In the genomic region with DNA sequence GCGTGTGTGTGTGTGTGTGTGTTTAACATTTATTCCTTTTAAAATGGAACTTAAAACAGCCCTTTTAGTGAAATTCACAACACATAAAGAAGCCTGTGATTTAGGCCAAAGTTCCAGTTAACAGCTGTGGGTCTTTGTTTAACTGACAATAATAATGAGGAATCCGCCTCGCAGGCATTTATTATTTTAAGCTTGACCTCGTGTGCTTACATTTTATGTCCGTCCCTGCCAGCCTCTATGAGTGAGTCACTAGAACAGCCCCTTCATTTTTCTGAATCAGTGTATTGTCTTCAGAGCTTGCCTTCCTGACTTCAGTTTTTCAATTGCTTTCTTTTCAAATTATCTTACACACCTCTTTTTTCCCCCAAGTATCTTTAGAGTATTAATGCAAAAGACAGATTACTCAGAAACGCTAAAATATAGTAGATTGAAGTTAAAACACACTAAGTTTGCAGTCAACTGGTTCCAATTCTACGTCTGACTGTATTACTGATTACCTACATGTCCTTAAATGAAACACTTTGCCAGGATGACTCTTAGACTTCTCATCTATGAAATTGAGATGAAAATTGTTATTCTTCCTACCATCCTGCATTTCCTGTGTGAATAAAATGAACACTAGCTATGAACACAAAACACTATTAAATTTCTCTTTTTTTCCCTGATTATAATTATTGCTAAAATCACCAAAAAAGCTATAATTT, we compare ENCODE assay signal across 10 cellular contexts.
DNase-seq lines count a peak whose midpoint lies in the region; ATAC-seq and TF ChIP-seq lines count a peak whose summit lies in the region.
"Had no signal": no experiment of that assay in that cellular context is flagged by ENCODE, and none has a peak within 500 bp of the region (broad histone marks: within the 10 kb centered on the region; RNA-seq: fewer than 3 reads in every experiment).

No MANE protein-coding gene starts in this region.

- no peaks in the 10 kb centered on the region for H3K27me3 Mint-ChIP-seq in mesothelial cell of epicardium (ENCODE audit: low read depth)
- H3K27me3 Mint-ChIP-seq in activated CD4-positive, alpha-beta memory T cell treated with anti-CD3 and anti-CD28 coated beads for 36 hours, result peaks cover 7% of the 10 kb centered on the region

- DNase-seq in COR-L47 (lab: John Stamatoyannopoulos, UW) (peak; percentile 33), epidermal melanocyte (ENCODE audit: insufficient read length, low spot score) (peak; percentile 46), mesothelial cell of epicardium (ENCODE audit: low spot score in 2 of 2, unreplicated experiment in 2 of 2) (no peak), cerebellum (ENCODE audit: low spot score) (no peak), middle frontal gyrus (ENCODE audit: extremely low spot score, low spot score) (no peak)
- no peak for DNase-seq in activated CD4-positive, alpha-beta memory T cell treated with anti-CD3 and anti-CD28 coated beads for 36 hours
- DNase-seq: cortex of kidney, NCI-H345 had no signal

- intact Hi-C loops in activated CD4-positive, alpha-beta memory T cell treated with anti-CD3 and anti-CD28 coated beads for 36 hours (cut with micrococcal nuclease), result no loop called here

- POLR2A ChIA-PET in activated CD4-positive, alpha-beta memory T cell treated with anti-CD3 and anti-CD28 coated beads for 36 hours (lab: Charles Lee), result no interaction called here

- ATAC-seq in GM21423 (IDR thresholded peaks at IDR 0.05; ENCODE audit: unreplicated experiment), result no peak

- TF ChIP-seq CTCF in mesothelial cell of epicardium (IDR thresholded peaks at IDR 0.05; ENCODE audit: unreplicated experiment), result no peak

- H3K4me1 Mint-ChIP-seq in mesothelial cell of epicardium, result peaks cover 7% of the 10 kb centered on the region
- no peaks in the 10 kb centered on the region for H3K4me1 Mint-ChIP-seq in activated CD4-positive, alpha-beta memory T cell treated with anti-CD3 and anti-CD28 coated beads for 36 hours (ENCODE audit: low read depth)

- CTCF ChIA-PET in activated CD4-positive, alpha-beta memory T cell treated with anti-CD3 and anti-CD28 coated beads for 36 hours (lab: Charles Lee), result no interaction called here

- peaks cover 20% of the 10 kb centered on the region for H3K9me3 Mint-ChIP-seq in mesothelial cell of epicardium
- H3K9me3 Mint-ChIP-seq in activated CD4-positive, alpha-beta memory T cell treated with anti-CD3 and anti-CD28 coated beads for 36 hours, result peaks cover 4% of the 10 kb centered on the region

- H3K27ac Mint-ChIP-seq in mesothelial cell of epicardium, result peak overlapping the region; percentile 10
- no peak overlapping the region for H3K27ac Mint-ChIP-seq in activated CD4-positive, alpha-beta memory T cell treated with anti-CD3 and anti-CD28 coated beads for 36 hours

- H3K4me3 Mint-ChIP-seq in mesothelial cell of epicardium, result no peak overlapping the region
- H3K4me3 Mint-ChIP-seq in activated CD4-positive, alpha-beta memory T cell treated with anti-CD3 and anti-CD28 coated beads for 36 hours, result no peak overlapping the region

- peaks cover 8% of the 10 kb centered on the region for H3K36me3 Mint-ChIP-seq in mesothelial cell of epicardium
- no peaks in the 10 kb centered on the region for H3K36me3 Mint-ChIP-seq in activated CD4-positive, alpha-beta memory T cell treated with anti-CD3 and anti-CD28 coated beads for 36 hours

TF ChIP-seq in PFSK-1, 5 proteins besides CTCF, POLR2A, EP300 and RAD21:
- peak; percentile 16; the same call in 1 of the 2 replicates for TF ChIP-seq TAF1 (IDR thresholded peaks at IDR 0.05; ENCODE audit: borderline replicate concordance, insufficient read depth, low read length)
- no peak for TF ChIP-seq POLR2AphosphoS5 (IDR thresholded peaks at IDR 0.05; ENCODE audit: low read depth, low read length)
- no peak for TF ChIP-seq SIN3A (IDR thresholded peaks at IDR 0.05; ENCODE audit: borderline replicate concordance, insufficient read depth, low read length)
- TF ChIP-seq, protein P1, sequence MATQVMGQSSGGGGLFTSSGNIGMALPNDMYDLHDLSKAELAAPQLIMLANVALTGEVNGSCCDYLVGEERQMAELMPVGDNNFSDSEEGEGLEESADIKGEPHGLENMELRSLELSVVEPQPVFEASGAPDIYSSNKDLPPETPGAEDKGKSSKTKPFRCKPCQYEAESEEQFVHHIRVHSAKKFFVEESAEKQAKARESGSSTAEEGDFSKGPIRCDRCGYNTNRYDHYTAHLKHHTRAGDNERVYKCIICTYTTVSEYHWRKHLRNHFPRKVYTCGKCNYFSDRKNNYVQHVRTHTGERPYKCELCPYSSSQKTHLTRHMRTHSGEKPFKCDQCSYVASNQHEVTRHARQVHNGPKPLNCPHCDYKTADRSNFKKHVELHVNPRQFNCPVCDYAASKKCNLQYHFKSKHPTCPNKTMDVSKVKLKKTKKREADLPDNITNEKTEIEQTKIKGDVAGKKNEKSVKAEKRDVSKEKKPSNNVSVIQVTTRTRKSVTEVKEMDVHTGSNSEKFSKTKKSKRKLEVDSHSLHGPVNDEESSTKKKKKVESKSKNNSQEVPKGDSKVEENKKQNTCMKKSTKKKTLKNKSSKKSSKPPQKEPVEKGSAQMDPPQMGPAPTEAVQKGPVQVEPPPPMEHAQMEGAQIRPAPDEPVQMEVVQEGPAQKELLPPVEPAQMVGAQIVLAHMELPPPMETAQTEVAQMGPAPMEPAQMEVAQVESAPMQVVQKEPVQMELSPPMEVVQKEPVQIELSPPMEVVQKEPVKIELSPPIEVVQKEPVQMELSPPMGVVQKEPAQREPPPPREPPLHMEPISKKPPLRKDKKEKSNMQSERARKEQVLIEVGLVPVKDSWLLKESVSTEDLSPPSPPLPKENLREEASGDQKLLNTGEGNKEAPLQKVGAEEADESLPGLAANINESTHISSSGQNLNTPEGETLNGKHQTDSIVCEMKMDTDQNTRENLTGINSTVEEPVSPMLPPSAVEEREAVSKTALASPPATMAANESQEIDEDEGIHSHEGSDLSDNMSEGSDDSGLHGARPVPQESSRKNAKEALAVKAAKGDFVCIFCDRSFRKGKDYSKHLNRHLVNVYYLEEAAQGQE (IDR thresholded peaks at IDR 0.05; ENCODE audit: insufficient read depth in 1 of 2, low read depth in 2 of 2, low read length in 2 of 2), result 0 out of 4 replicates have a peak, but pooled peaks of 1 of the 2 experiments have one; percentile 17

Comparison
In these comparisons a context has a peak if more than half of its experiments do, and no peak if none do; other contexts are left out.
1. DNase-seq: peak in COR-L47 (single experiment) and epidermal melanocyte (single experiment); none in mesothelial cell of epicardium (0 of 2), activated CD4-positive, alpha-beta memory T cell treated with anti-CD3 and anti-CD28 coated beads for 36 hours (single experiment), cerebellum (single experiment) and middle frontal gyrus (single experiment).